In the genomic region with DNA sequence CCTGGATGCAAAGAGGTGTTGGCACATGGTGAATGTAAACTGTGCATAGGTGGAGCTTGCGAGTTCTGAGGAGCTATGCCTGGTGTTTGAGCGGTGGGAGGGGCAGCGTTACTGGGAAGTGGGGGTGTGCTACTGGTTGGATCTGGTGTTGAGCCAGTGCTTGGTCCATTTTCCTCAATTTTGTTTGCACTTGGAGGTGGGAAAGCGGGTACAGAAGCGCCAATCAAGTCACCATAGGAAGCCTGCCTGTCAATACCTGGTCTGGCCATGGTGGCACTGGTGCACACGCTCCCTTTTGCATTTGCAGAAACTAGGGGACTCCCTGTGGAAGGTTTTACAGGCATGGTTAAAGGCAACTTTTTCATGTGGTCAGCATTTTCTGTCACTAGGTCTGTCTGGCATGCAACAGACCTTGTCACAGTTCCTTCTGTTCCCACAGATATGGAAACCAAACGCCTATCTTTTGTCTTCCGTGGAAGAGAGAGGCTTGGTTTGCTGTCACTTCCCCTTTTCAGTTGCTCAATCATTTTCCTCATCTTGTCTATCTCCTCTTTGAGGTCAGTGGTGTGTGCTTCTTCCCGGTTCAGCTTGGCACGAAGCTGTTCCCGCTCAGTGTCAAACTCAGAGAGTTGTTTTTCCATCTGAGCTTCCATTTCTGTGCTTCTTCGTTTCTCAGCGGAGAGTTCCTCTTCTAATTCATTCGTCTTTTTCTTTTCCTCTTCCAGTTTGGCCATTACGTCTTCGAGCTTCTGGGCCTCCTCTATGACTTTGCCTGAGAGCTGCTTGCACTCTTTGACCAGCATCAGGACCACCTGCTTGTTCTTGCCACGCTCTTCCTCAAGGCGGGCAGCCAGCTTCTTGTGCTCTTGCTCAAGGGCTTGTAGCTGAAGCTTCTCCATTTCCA, we compare ENCODE assay signal across 10 cellular contexts.
DNase-seq lines count a peak whose midpoint lies in the region; ATAC-seq, FAIRE-seq and TF ChIP-seq lines count a peak whose summit lies in the region.
"Had no signal": no experiment of that assay in that cellular context is flagged by ENCODE, and none has a peak within 500 bp of the region (broad histone marks: within the 10 kb centered on the region; RNA-seq: fewer than 3 reads in every experiment).

No MANE protein-coding gene starts in this region.

- CTCF ChIA-PET in IMR-90 (lab: Yijun Ruan, JAX) = no interaction called here

- H2AK9ac ChIP-seq in IMR-90 (replicated peaks; ENCODE audit: low read depth, low read length, poor library complexity) = peak overlapping the region; percentile 20

- H2BK15ac ChIP-seq in IMR-90 (ENCODE audit: low read depth, low read length) = no peak overlapping the region

- no peak for DNase-seq in GM12891 (ENCODE audit: insufficient read length, low spot score)
- DNase-seq in IMR-90 = no peak
- no peak for DNase-seq in left lobe of liver (ENCODE audit: low spot score)
- DNase-seq in NCI-H1092 (lab: John Stamatoyannopoulos, UW) = no peak
- DNase-seq in NCI-H226 = no peak
- no peak for DNase-seq in SJCRH30
- DNase-seq in smooth muscle cell (lab: John Stamatoyannopoulos, UW; ENCODE audit: unreplicated experiment) = no peak
- DNase-seq: natural killer cell, T-cell had no signal

- no peak overlapping the region for H3K4ac ChIP-seq in IMR-90 (ENCODE audit: low read depth, low read length)

- ATAC-seq in GM21619 (IDR thresholded peaks at IDR 0.05; ENCODE audit: unreplicated experiment) = peak; percentile 68
- ATAC-seq in IMR-90 (ENCODE audit: low read depth) = no peak
- peak; percentile 55 for ATAC-seq in left lobe of liver

- intact Hi-C loops in IMR-90 (cut with micrococcal nuclease) = no loop called here

- no TSS peak for BruUV-seq in IMR-90 (replicated peaks; lab: Mats Ljungman, UMichigan)

- WGBS in IMR-90 (ENCODE audit: extremely low coverage in 2 of 2, insufficient read length in 1 of 2), 2 experiments = 88% methylated on average over 10 of the region's 18 CpGs; no CpG with 5 or more reads in 1 of the 2 experiments
- 97% methylated on average over 18 of the region's 18 CpGs for WGBS in smooth muscle cell (ENCODE audit: low lambda C conversion rate)

- H2AK5ac ChIP-seq in IMR-90 (ENCODE audit: low read depth, low read length) = no peak overlapping the region

- H3K36me3 ChIP-seq in IMR-90 (ENCODE audit: control insufficient read depth, insufficient read depth, low read length) (peaks cover 11% of the 10 kb centered on the region; the same call in 1 of the 2 replicates), SJCRH30 (no peaks in the 10 kb centered on the region), smooth muscle cell (ENCODE audit: low read depth) (no peaks in the 10 kb centered on the region)

- TF ChIP-seq RAD21 in IMR-90 (IDR thresholded peaks at IDR 0.05; ENCODE audit: low read length) = no peak

- no peak for TF ChIP-seq POLR2A in GM12891 (IDR thresholded peaks at IDR 0.05; ENCODE audit: low read depth, low read length)
- no peak for TF ChIP-seq POLR2A in IMR-90 (IDR thresholded peaks at IDR 0.05; ENCODE audit: low read depth, low read length)

- H3K4me2 ChIP-seq in IMR-90 (ENCODE audit: low read depth, low read length) (no peak overlapping the region), smooth muscle cell (no peak overlapping the region)

- no peak for TF ChIP-seq CTCF in IMR-90 (conservative IDR thresholded peaks at IDR 0.05; ENCODE audit: low read depth, low read length)
- TF ChIP-seq CTCF in smooth muscle cell (IDR thresholded peaks at IDR 0.05; ENCODE audit: borderline replicate concordance, insufficient read depth, poor library complexity, severe bottlenecking) = no peak

- H2AFZ ChIP-seq in IMR-90 (replicated peaks; ENCODE audit: low read length, poor library complexity) (no peak overlapping the region), smooth muscle cell (ENCODE audit: low read depth) (no peak overlapping the region)

- H3K9me1 ChIP-seq in IMR-90 (ENCODE audit: insufficient read depth, low read length) = peaks cover 4% of the 10 kb centered on the region; the same call in 1 of the 2 replicates

- H4K20me1 ChIP-seq in IMR-90 (ENCODE audit: insufficient read depth, low read length) (no peaks in the 10 kb centered on the region), smooth muscle cell (ENCODE audit: low read depth) (no peaks in the 10 kb centered on the region)

- no peak overlapping the region for H4K8ac ChIP-seq in IMR-90 (ENCODE audit: low read depth in 2 of 2, low read length in 2 of 2)

- H3K23ac ChIP-seq in IMR-90 (ENCODE audit: low read depth, low read length) = no peak overlapping the region

- no peak overlapping the region for H3K9ac ChIP-seq in IMR-90 (ENCODE audit: low read depth, low read length)
- H3K9ac ChIP-seq in smooth muscle cell (ENCODE audit: low read depth) = no peak overlapping the region

- in situ Hi-C loops in IMR-90 (cut with MboI; ENCODE audit: low sequenced_read_pairs) = no loop called here

- H2BK5ac ChIP-seq in IMR-90 (ENCODE audit: low read depth, low read length, poor library complexity, severe bottlenecking) = no peak overlapping the region

- no peak overlapping the region for H3K18ac ChIP-seq in IMR-90 (ENCODE audit: low read depth, low read length)

- H3K14ac ChIP-seq in IMR-90 (replicated peaks; ENCODE audit: low read depth, low read length) = no peak overlapping the region

- no peaks in the 10 kb centered on the region for H3K79me2 ChIP-seq in smooth muscle cell (ENCODE audit: low read depth)

- H4K91ac ChIP-seq in IMR-90 (ENCODE audit: insufficient read depth, low read depth, low read length) = no peak overlapping the region

- no peaks in the 10 kb centered on the region for H3F3A ChIP-seq in smooth muscle cell (ENCODE audit: low read depth)

- H3K27me3 ChIP-seq in IMR-90 (ENCODE audit: control insufficient read depth, insufficient read depth, low read length) (no peaks in the 10 kb centered on the region), SJCRH30 (peaks cover 33% of the 10 kb centered on the region), smooth muscle cell (ENCODE audit: low read depth) (no peaks in the 10 kb centered on the region)

- dilution Hi-C loops in IMR-90 (cut with HindIII; ENCODE audit: low sequenced_read_pairs, unreplicated experiment) = no loop called here

- no peak overlapping the region for H2BK120ac ChIP-seq in IMR-90 (ENCODE audit: low read depth, low read length)

- FAIRE-seq in GM12891 (lab: Jason Lieb, UNC) = peak; percentile 64

- H3K79me1 ChIP-seq in IMR-90 (ENCODE audit: low read depth in 1 of 2, low read length in 2 of 2) = no peaks in the 10 kb centered on the region; a peak in 1 of 4 replicates

- H3K4me1 ChIP-seq in IMR-90 (ENCODE audit: control insufficient read depth, insufficient read depth, low read length) (no peaks in the 10 kb centered on the region), SJCRH30 (no peaks in the 10 kb centered on the region), smooth muscle cell (ENCODE audit: low read depth) (no peaks in the 10 kb centered on the region)

- H4K5ac ChIP-seq in IMR-90 (ENCODE audit: low read depth, low read length) = no peak overlapping the region

- POLR2A ChIA-PET in IMR-90 (lab: Charles Lee; ENCODE audit: unreplicated experiment) = no interaction called here

- H3K4me3 ChIP-seq in IMR-90 (ENCODE audit: insufficient read depth, low read depth, low read length) (no peak overlapping the region), SJCRH30 (no peak overlapping the region), smooth muscle cell (no peak overlapping the region)

- H3K27ac ChIP-seq in IMR-90 (ENCODE audit: insufficient read depth, low read length) (no peak overlapping the region), SJCRH30 (no peak overlapping the region), smooth muscle cell (ENCODE audit: low read depth) (no peak overlapping the region)

- no peak overlapping the region for H3K56ac ChIP-seq in IMR-90 (ENCODE audit: extremely low read depth, insufficient read depth, low read length)

- no peak overlapping the region for H2BK20ac ChIP-seq in IMR-90 (ENCODE audit: low read depth, low read length)

- no peaks in the 10 kb centered on the region for H3K9me3 ChIP-seq in IMR-90 (ENCODE audit: control insufficient read depth, insufficient read depth, low read length)
- no peaks in the 10 kb centered on the region for H3K9me3 ChIP-seq in SJCRH30 (replicated peaks)
- no peaks in the 10 kb centered on the region for H3K9me3 ChIP-seq in smooth muscle cell (replicated peaks; ENCODE audit: low read depth)

TF ChIP-seq in GM12891, 5 proteins besides CTCF, POLR2A, EP300 and RAD21:
- no peak for TF ChIP-seq PAX5 (IDR thresholded peaks at IDR 0.05; ENCODE audit: insufficient read depth, low read length, severe bottlenecking)
- TF ChIP-seq SPI1 (IDR thresholded peaks at IDR 0.05; ENCODE audit: low read depth, low read length) = peak; percentile 95

TF ChIP-seq in IMR-90, 13 proteins besides CTCF, POLR2A, EP300 and RAD21:
- TF ChIP-seq NFE2L2 (IDR thresholded peaks at IDR 0.05; ENCODE audit: low read depth, low read length) (no peak), FOS (IDR thresholded peaks at IDR 0.05; ENCODE audit: low read depth, low read length) (no peak), ELK1 (IDR thresholded peaks at IDR 0.05; ENCODE audit: borderline replicate concordance, low read depth, low read length) (no peak), SMC3 (IDR thresholded peaks at IDR 0.05; ENCODE audit: low read depth, low read length) (no peak), RCOR1 (IDR thresholded peaks at IDR 0.05; ENCODE audit: insufficient replicate concordance, low read length) (no peak), MAFK (IDR thresholded peaks at IDR 0.05; ENCODE audit: low read depth, low read length) (peak; percentile 72)
